ENCODE assay signal across 18 cellular contexts in the genomic region with DNA sequence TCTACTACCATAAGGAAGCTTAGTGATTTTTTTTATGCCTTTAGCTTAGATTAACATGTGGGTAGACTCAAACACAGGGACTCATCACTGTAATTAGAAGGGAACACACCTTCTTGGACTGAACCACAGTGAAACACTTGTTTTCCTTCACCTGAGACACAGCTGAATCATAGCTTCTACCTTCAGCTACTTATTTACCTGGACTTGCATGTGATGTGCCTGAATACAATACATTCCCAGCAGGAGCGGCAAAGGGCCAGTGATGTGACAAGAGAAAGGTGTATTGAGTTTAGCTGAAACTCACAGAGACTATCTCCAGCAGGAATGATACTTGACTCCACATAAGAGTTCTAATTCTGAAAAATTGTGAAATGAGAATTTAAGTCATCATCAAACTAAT. TPM values are rescaled to one million over a fixed set of nuclear protein-coding genes. Genes with fewer than 3 reads are reported as not detected.
A peak's percentile ranks its signal among the peaks of the same experiment; 100 is the strongest.
DNase-seq lines count a peak whose midpoint lies in the region; ATAC-seq and TF ChIP-seq lines count a peak whose summit lies in the region.
"Had no signal": no experiment of that assay in that cellular context is flagged by ENCODE, and none has a peak within 500 bp of the region (broad histone marks: within the 10 kb centered on the region; RNA-seq: fewer than 3 reads in every experiment).

No MANE protein-coding gene starts in this region.

- H3K4me1 ChIP-seq in testis, result peaks cover 20% of the 10 kb centered on the region

- peak; percentile 52 for DNase-seq in NCI-H345 (lab: John Stamatoyannopoulos, UW)
- no peak for DNase-seq in caudate nucleus (lab: John Stamatoyannopoulos, UW)
- no peak for DNase-seq in left colon
- DNase-seq in testis, result no peak
- no peak for DNase-seq in effector CD8-positive, alpha-beta T cell (lab: John Stamatoyannopoulos, UW)
- no peak for DNase-seq in dermis blood vessel endothelial cell
- DNase-seq in Ammon's horn (ENCODE audit: low spot score), result no peak
- DNase-seq in activated T-cell treated with anti-CD3 and anti-CD28 coated beads, Interleukin-2, amount 50 U/mL, for 1 hour, result no peak
- DNase-seq: activated CD8-positive, alpha-beta memory T cell treated with anti-CD3 and anti-CD28 coated beads for 24 hours; activated naive CD8-positive, alpha-beta T cell treated with anti-CD3 and anti-CD28 coated beads, Interleukin-2, amount 10 ng/mL, durations not matched to agents 7 days and 5 days; Caco-2; H7; NCI-H1417; NK-92 treated with Interleukin-12 subunit alpha and Interleukin-12 subunit beta, amount 100 ng/mL, for 24 hours; T-helper 9 cell; tibial artery had no signal

- H3K27ac ChIP-seq in caudate nucleus (ENCODE audit: low read depth, low read length), result peak overlapping the region; percentile 37
- H3K27ac ChIP-seq in testis, result peak overlapping the region; percentile 11 to 77
- H3K27ac ChIP-seq: right atrium auricular region, SK-N-MC had no signal

- TF ChIP-seq CTCF in testis (IDR thresholded peaks at IDR 0.05), result no peak

- 78 to 91% methylated on average over 1 of the region's 1 CpG for WGBS in testis, 2 donors

- intact Hi-C loops in left colon (cut with DNase I, micrococcal nuclease), result no loop called here
- intact Hi-C loops in testis (cut with DNase I; ENCODE audit: low total_unique reads), result no loop called here

- H3K36me3 ChIP-seq in testis (ENCODE audit: low read depth, missing control alignments), result no peaks in the 10 kb centered on the region

- H3K27me3 ChIP-seq in testis, result no peaks in the 10 kb centered on the region
- H3K27me3 ChIP-seq: right atrium auricular region, tibial artery had no signal

- no peak for TF ChIP-seq POLR2A in testis (IDR thresholded peaks at IDR 0.05)

- H3K4me3 ChIP-seq in testis, result no peak overlapping the region
- H3K4me3 ChIP-seq: right atrium auricular region, SK-N-MC, tibial artery had no signal

- peak; percentile 28 for ATAC-seq in left colon

- H3K9me3 ChIP-seq in testis, result no peaks in the 10 kb centered on the region
- H3K9me3 ChIP-seq: Caco-2, right atrium auricular region, tibial artery had no signal

RNA-seq across cellular contexts. Expression of gene GRAMD2B, which starts 37.8 kb away (rescaled TPM):
- total RNA-seq in left colon (10 to 100 TPM; 49.8 to 52.2 TPM), testis (10 to 100 TPM; 23.5 to 35.0 TPM), dermis blood vessel endothelial cell (7.3 and 13.9 TPM in 2 replicates)
- polyA plus RNA-seq in testis (ENCODE audit: insufficient read depth, low read depth, low replicate concordance), result 10.8 TPM
